1 cellular context compared by ENCODE assay signal in the genomic region with DNA sequence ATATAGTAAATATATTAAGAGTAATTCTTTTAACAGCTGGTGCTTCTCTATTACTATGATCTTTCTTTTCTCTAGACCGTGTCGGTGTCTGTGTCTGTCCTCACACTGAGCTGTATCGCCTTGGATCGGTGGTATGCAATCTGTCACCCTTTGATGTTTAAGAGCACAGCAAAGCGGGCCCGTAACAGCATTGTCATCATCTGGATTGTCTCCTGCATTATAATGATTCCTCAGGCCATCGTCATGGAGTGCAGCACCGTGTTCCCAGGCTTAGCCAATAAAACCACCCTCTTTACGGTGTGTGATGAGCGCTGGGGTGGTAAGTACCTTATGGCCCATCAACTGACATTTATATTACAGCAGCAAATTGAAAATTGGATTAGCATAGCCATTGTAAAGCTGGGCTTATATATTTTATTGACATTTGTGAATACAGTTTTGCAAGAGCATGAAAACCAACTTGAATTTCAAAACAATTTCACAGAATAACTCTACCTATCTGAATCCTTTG.
TF ChIP-seq lines count a peak whose summit lies in the region.

No MANE protein-coding gene starts in this region.

TF ChIP-seq in HEK293, 187 proteins besides CTCF, POLR2A, EP300 and RAD21 (continued from another document):
- TF ChIP-seq ZBTB17 (tag by site-specific recombination; IDR thresholded peaks at IDR 0.05) (peak; percentile 35; the same call in 1 of the 2 replicates), ZNF140 (tag by site-specific recombination; IDR thresholded peaks at IDR 0.05) (no peak), SP3 (tag by site-specific recombination; IDR thresholded peaks at IDR 0.05) (no peak), ZXDB (tag by site-specific recombination; IDR thresholded peaks at IDR 0.05) (no peak)
- TF ChIP-seq, protein P1, sequence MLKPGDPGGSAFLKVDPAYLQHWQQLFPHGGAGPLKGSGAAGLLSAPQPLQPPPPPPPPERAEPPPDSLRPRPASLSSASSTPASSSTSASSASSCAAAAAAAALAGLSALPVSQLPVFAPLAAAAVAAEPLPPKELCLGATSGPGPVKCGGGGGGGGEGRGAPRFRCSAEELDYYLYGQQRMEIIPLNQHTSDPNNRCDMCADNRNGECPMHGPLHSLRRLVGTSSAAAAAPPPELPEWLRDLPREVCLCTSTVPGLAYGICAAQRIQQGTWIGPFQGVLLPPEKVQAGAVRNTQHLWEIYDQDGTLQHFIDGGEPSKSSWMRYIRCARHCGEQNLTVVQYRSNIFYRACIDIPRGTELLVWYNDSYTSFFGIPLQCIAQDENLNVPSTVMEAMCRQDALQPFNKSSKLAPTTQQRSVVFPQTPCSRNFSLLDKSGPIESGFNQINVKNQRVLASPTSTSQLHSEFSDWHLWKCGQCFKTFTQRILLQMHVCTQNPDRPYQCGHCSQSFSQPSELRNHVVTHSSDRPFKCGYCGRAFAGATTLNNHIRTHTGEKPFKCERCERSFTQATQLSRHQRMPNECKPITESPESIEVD (tag by site-specific recombination; IDR thresholded peaks at IDR 0.05) = no peak
